In genomic region chr19:40674291-40674690, GRCh38 we compare ENCODE assay signal across 1 cellular context.
TF ChIP-seq lines count a peak whose summit lies in the region.

No MANE protein-coding gene starts in this region.

TF ChIP-seq in HEK293T, 16 proteins besides CTCF, POLR2A, EP300 and RAD21 (continued from another document):
- TF ChIP-seq SP1 (IDR thresholded peaks at IDR 0.05) (no peak), ZNF384 (IDR thresholded peaks at IDR 0.05) (no peak), ELF4 (IDR thresholded peaks at IDR 0.05) (no peak), FOXM1 (IDR thresholded peaks at IDR 0.05; ENCODE audit: borderline replicate concordance) (no peak), TARDBP (IDR thresholded peaks at IDR 0.05) (no peak), SUZ12 (IDR thresholded peaks at IDR 0.05) (no peak), BHLHE40 (IDR thresholded peaks at IDR 0.05; ENCODE audit: borderline replicate concordance) (no peak), NFRKB (IDR thresholded peaks at IDR 0.05) (no peak), CTBP1 (IDR thresholded peaks at IDR 0.05; ENCODE audit: borderline replicate concordance) (no peak), LEF1 (IDR thresholded peaks at IDR 0.05; ENCODE audit: borderline replicate concordance) (no peak), ARNT (IDR thresholded peaks at IDR 0.05) (no peak), FOXK2 (IDR thresholded peaks at IDR 0.05) (no peak)
- TF ChIP-seq, protein P1, sequence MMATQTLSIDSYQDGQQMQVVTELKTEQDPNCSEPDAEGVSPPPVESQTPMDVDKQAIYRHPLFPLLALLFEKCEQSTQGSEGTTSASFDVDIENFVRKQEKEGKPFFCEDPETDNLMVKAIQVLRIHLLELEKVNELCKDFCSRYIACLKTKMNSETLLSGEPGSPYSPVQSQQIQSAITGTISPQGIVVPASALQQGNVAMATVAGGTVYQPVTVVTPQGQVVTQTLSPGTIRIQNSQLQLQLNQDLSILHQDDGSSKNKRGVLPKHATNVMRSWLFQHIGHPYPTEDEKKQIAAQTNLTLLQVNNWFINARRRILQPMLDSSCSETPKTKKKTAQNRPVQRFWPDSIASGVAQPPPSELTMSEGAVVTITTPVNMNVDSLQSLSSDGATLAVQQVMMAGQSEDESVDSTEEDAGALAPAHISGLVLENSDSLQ (IDR thresholded peaks at IDR 0.05) = no peak
